Comparison of ENCODE assay signal across 22 cellular contexts in genomic region chr3:73351423-73352071, GRCh38.
DNase-seq lines count a peak whose midpoint lies in the region; ATAC-seq and TF ChIP-seq lines count a peak whose summit lies in the region.
"Had no signal": no experiment of that assay in that cellular context is flagged by ENCODE, and none has a peak within 500 bp of the region (broad histone marks: within the 10 kb centered on the region; RNA-seq: fewer than 3 reads in every experiment).

No MANE protein-coding gene starts in this region.

- intact Hi-C loops in left cardiac atrium (cut with DNase I) = no loop called here
- intact Hi-C loops in sigmoid colon (cut with DNase I) = no loop called here

- TF ChIP-seq EP300 in sigmoid colon (IDR thresholded peaks at IDR 0.05) = no peak

- H3K4me1 ChIP-seq in HEK293 (ENCODE audit: control insufficient read depth, insufficient read depth, low read length) = 0 out of 2 replicates have a peak, but pooled peaks cover 3% of the 10 kb centered on the region
- H3K4me1 ChIP-seq in sigmoid colon = peaks cover 0 to 28% (median 13%) of the 10 kb centered on the region in 4 donors

- no peak for TF ChIP-seq POLR2A in sigmoid colon (IDR thresholded peaks at IDR 0.05)

- H3K36me3 ChIP-seq in HEK293 (ENCODE audit: control insufficient read depth in 2 of 2, insufficient read depth in 1 of 2, low read length in 2 of 2) = no peaks in the 10 kb centered on the region
- H3K36me3 ChIP-seq in sigmoid colon = no peaks in the 10 kb centered on the region
- H3K36me3 ChIP-seq: esophagus muscularis mucosa had no signal

- CTCF ChIA-PET in HEK293 (lab: Yijun Ruan, JAX) = interaction anchor here (0.6 kb wide), 1 partner anchor 250 kb away, joined by 4 read pairs; no protein-coding TSS in a partner anchor

- TF ChIP-seq CTCF in HEK293 (tag by site-specific recombination; IDR thresholded peaks at IDR 0.05) = no peak
- no peak for TF ChIP-seq CTCF in sigmoid colon (IDR thresholded peaks at IDR 0.05)

- H3K9me3 ChIP-seq in HEK293 (ENCODE audit: control insufficient read depth, insufficient read depth, low read depth, low read length) (no peaks in the 10 kb centered on the region), sigmoid colon (no peaks in the 10 kb centered on the region)
- H3K9me3 ChIP-seq: esophagus muscularis mucosa had no signal

- 32 to 55% methylated on average over 9 of the region's 9 CpGs for WGBS in sigmoid colon, 2 donors

- H3K4me3 ChIP-seq in HEK293 (ENCODE audit: low read depth, low read length) = no peak overlapping the region
- H3K4me3 ChIP-seq in sigmoid colon = peak overlapping the region in 1 of 4 donors; percentile 12
- H3K4me3 ChIP-seq: esophagus muscularis mucosa had no signal

- no peaks in the 10 kb centered on the region for H3K27me3 ChIP-seq in sigmoid colon

- no peak overlapping the region for H3K27ac ChIP-seq in HEK293 (ENCODE audit: extremely low read depth, low read depth, low read length)
- peak overlapping the region in 3 of 4 donors; percentile 14 to 62 (median 47) for H3K27ac ChIP-seq in sigmoid colon
- H3K27ac ChIP-seq: esophagus muscularis mucosa had no signal

- POLR2A ChIA-PET in HEK293 (lab: Yijun Ruan, JAX) = no interaction called here

- ATAC-seq in SK-N-SH treated with all-trans-retinoic acid at 6 μM for 48 hours = peak; percentile 71
- peak; percentile 88 to 89 for ATAC-seq in left cardiac atrium
- no peak for ATAC-seq in HG03432 (IDR thresholded peaks at IDR 0.05; ENCODE audit: unreplicated experiment)
- no peak for ATAC-seq in GM19455 (IDR thresholded peaks at IDR 0.05; ENCODE audit: unreplicated experiment)
- ATAC-seq: activated CD8-positive, alpha-beta memory T cell treated with anti-CD3 and anti-CD28 coated beads, Interleukin-2, amount 10 ng/mL, durations not matched to agents 7 days and 5 days; effector memory CD8-positive, alpha-beta T cell; PC-3; stimulated activated effector memory CD8-positive, alpha-beta T cell treated with anti-CD3 and anti-CD28 coated beads, Interleukin-12 subunit alpha, Interleukin-12 subunit beta, amount 100 ng/mL, for 72 hours; T-helper 17 cell had no signal

- peak; percentile 45 for DNase-seq in left cardiac atrium
- DNase-seq in sigmoid colon = no peak
- DNase-seq in kidney tubule cell (ENCODE audit: low spot score) = no peak
- no peak for DNase-seq in cerebellar cortex (ENCODE audit: low spot score)
- DNase-seq: activated CD4-positive, alpha-beta T cell treated with anti-CD3 and anti-CD28 coated beads, Interleukin-2, amount 10 ng/mL, durations not matched to agents 24 days and 14 days; activated CD8-positive, alpha-beta memory T cell treated with anti-CD3 and anti-CD28 coated beads, Interleukin-2, amount 10 ng/mL, durations not matched to agents 7 days and 5 days; activated naive CD4-positive, alpha-beta T cell treated with anti-CD3 and anti-CD28 coated beads, Interleukin-2, amount 50 U/mL, for 16 hours; CD4-positive, alpha-beta memory T cell; effector memory CD8-positive, alpha-beta T cell; HCEC 1CT; mesendoderm; naive B cell; NCI-H2029; NCI-H2227 treated with DMSO at 0.1 percent for 48 hours; PC-3; T-helper 17 cell had no signal

TF ChIP-seq in HEK293, 187 proteins besides CTCF, POLR2A, EP300 and RAD21:
- TF ChIP-seq ZNF768 (tag by site-specific recombination; IDR thresholded peaks at IDR 0.05) = peak; percentile 62; the same call in 1 of the 2 replicates
- peak; percentile 34; the same call in 1 of the 2 replicates for TF ChIP-seq PRDM6 (tag by site-specific recombination; IDR thresholded peaks at IDR 0.05)
- peak; percentile 51; the same call in 1 of the 2 replicates for TF ChIP-seq ZNF580 (tag by site-specific recombination; IDR thresholded peaks at IDR 0.05)
- peak; percentile 65 for TF ChIP-seq FEZF1 (tag by site-specific recombination; IDR thresholded peaks at IDR 0.05)
- TF ChIP-seq ZBTB17 (tag by site-specific recombination; IDR thresholded peaks at IDR 0.05) = no peak
TF ChIP-seq in HEK293: peak in this region for 4.

TF ChIP-seq in SK-N-SH treated with all-trans-retinoic acid at 6 μM for 48 hours, 23 proteins besides CTCF, POLR2A, EP300 and RAD21 (continues in another document):
- TF ChIP-seq GLIS3 (CRISPR knock-in tag; IDR thresholded peaks at IDR 0.05) = peak; percentile 51
- peak; percentile 63 for TF ChIP-seq ZFP3 (CRISPR knock-in tag; IDR thresholded peaks at IDR 0.05)
- TF ChIP-seq ZFP30 (CRISPR knock-in tag; IDR thresholded peaks at IDR 0.05) = peak; percentile 70
- no peak for TF ChIP-seq ESRRG (CRISPR knock-in tag; IDR thresholded peaks at IDR 0.05)
- TF ChIP-seq, protein P1, sequence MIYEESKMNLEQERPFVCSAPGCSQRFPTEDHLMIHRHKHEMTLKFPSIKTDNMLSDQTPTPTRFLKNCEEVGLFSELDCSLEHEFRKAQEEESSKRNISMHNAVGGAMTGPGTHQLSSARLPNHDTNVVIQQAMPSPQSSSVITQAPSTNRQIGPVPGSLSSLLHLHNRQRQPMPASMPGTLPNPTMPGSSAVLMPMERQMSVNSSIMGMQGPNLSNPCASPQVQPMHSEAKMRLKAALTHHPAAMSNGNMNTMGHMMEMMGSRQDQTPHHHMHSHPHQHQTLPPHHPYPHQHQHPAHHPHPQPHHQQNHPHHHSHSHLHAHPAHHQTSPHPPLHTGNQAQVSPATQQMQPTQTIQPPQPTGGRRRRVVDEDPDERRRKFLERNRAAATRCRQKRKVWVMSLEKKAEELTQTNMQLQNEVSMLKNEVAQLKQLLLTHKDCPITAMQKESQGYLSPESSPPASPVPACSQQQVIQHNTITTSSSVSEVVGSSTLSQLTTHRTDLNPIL (CRISPR knock-in tag; IDR thresholded peaks at IDR 0.05; ENCODE audit: low read depth) = peak; percentile 77; the same call in 1 of the 2 replicates
- TF ChIP-seq, protein P2, sequence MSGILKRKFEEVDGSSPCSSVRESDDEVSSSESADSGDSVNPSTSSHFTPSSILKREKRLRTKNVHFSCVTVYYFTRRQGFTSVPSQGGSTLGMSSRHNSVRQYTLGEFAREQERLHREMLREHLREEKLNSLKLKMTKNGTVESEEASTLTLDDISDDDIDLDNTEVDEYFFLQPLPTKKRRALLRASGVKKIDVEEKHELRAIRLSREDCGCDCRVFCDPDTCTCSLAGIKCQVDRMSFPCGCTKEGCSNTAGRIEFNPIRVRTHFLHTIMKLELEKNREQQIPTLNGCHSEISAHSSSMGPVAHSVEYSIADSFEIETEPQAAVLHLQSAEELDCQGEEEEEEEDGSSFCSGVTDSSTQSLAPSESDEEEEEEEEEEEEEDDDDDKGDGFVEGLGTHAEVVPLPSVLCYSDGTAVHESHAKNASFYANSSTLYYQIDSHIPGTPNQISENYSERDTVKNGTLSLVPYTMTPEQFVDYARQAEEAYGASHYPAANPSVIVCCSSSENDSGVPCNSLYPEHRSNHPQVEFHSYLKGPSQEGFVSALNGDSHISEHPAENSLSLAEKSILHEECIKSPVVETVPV (CRISPR knock-in tag; IDR thresholded peaks at IDR 0.05) = peak; percentile 62; the same call in 1 of the 2 replicates
- no peak for TF ChIP-seq BACH2 (CRISPR knock-in tag; IDR thresholded peaks at IDR 0.05; ENCODE audit: borderline replicate concordance)
- peak; percentile 74; the same call in 1 of the 2 replicates for TF ChIP-seq SNAI2 (CRISPR knock-in tag; IDR thresholded peaks at IDR 0.05)
- peak; percentile 87; the same call in 1 of the 2 replicates for TF ChIP-seq TCF4 (CRISPR knock-in tag; IDR thresholded peaks at IDR 0.05; ENCODE audit: borderline replicate concordance)
- TF ChIP-seq OSR1 (CRISPR knock-in tag; IDR thresholded peaks at IDR 0.05) = no peak
- TF ChIP-seq, protein P3, sequence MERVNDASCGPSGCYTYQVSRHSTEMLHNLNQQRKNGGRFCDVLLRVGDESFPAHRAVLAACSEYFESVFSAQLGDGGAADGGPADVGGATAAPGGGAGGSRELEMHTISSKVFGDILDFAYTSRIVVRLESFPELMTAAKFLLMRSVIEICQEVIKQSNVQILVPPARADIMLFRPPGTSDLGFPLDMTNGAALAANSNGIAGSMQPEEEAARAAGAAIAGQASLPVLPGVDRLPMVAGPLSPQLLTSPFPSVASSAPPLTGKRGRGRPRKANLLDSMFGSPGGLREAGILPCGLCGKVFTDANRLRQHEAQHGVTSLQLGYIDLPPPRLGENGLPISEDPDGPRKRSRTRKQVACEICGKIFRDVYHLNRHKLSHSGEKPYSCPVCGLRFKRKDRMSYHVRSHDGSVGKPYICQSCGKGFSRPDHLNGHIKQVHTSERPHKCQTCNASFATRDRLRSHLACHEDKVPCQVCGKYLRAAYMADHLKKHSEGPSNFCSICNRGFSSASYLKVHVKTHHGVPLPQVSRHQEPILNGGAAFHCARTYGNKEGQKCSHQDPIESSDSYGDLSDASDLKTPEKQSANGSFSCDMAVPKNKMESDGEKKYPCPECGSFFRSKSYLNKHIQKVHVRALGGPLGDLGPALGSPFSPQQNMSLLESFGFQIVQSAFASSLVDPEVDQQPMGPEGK (CRISPR knock-in tag; IDR thresholded peaks at IDR 0.05; ENCODE audit: borderline replicate concordance) = peak; percentile 73; the same call in 1 of the 2 replicates
- TF ChIP-seq RARB (CRISPR knock-in tag; IDR thresholded peaks at IDR 0.05) = no peak
- TF ChIP-seq ZNF8 (CRISPR knock-in tag; IDR thresholded peaks at IDR 0.05) = no peak
- peak; percentile 99 for TF ChIP-seq ISL1 (CRISPR knock-in tag; IDR thresholded peaks at IDR 0.05)
- no peak for TF ChIP-seq TOX (CRISPR knock-in tag; IDR thresholded peaks at IDR 0.05; ENCODE audit: borderline replicate concordance)
- no peak for TF ChIP-seq ARNTL (CRISPR knock-in tag; IDR thresholded peaks at IDR 0.05; ENCODE audit: borderline replicate concordance, low read depth)

Comparison
In these comparisons a context has a peak if more than half of its experiments do, and no peak if none do; other contexts are left out.
1. ATAC-seq: peak in SK-N-SH treated with all-trans-retinoic acid at 6 μM for 48 hours (single experiment) and left cardiac atrium (2 of 2); none in HG03432 (single experiment) and GM19455 (single experiment).